Comparison of ENCODE assay signal across 17 cellular contexts in the genomic region with DNA sequence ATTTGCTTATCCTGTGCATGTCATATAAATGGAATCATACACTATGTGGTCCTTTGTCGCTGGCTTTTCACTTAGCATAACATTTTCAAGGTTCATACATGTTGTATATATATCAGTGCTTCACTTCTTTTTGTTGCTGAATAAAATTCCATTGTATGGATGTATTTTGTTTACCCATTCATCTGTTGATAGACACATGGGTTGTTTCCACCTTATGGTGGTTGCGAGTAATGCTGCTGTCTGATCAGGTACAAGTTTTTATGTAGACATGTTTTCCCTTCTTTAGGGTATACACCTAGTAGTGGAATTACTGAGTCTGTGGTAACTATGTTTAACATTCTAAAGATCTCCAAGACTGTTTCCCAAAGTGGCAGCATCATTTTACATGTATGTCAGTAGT.
DNase-seq lines count a peak whose midpoint lies in the region; ATAC-seq, FAIRE-seq and TF ChIP-seq lines count a peak whose summit lies in the region.
"Had no signal": no experiment of that assay in that cellular context is flagged by ENCODE, and none has a peak within 500 bp of the region (broad histone marks: within the 10 kb centered on the region; RNA-seq: fewer than 3 reads in every experiment).

No MANE protein-coding gene starts in this region.

- POLR2A ChIA-PET in Caco-2 (lab: Charles Lee) (no interaction called here), HCT116 (lab: Charles Lee) (no interaction called here)

- peak; percentile 57; the same call in 1 of the 2 replicates for ATAC-seq in HCT116
- ATAC-seq in left lung = no peak
- no peak for ATAC-seq in GM19351 (IDR thresholded peaks at IDR 0.05; ENCODE audit: unreplicated experiment)
- ATAC-seq: GM12878 had no signal

- no TSS peak for BruUV-seq in Caco-2 (replicated peaks; lab: Mats Ljungman, UMichigan)
- BruUV-seq in HCT116 (replicated peaks; lab: Mats Ljungman, UMichigan) = no TSS peak
- BruUV-seq in mammary epithelial cell (replicated peaks; lab: Mats Ljungman, UMichigan) = no TSS peak

- H3K4me3 ChIP-seq in Caco-2 (ENCODE audit: low read depth, low read length) (no peak overlapping the region), HCT116 (replicated peaks in 1 of 2; ENCODE audit: low read depth in 1 of 2, low read length in 2 of 2) (no peak overlapping the region), mammary epithelial cell (replicated peaks in 1 of 3; ENCODE audit: insufficient read depth in 1 of 3, low read depth in 2 of 3, low read length in 3 of 3) (no peak overlapping the region), keratinocyte (ENCODE audit: control insufficient read depth in 2 of 3, extremely low read depth in 1 of 3, insufficient read depth in 2 of 3, low read depth in 1 of 3, low read length in 3 of 3) (no peak overlapping the region), left lung (no peak overlapping the region)
- H3K4me3 ChIP-seq: BLaER1, GM12878, HAP-1 had no signal

- H3K4me2 ChIP-seq in HCT116 (ENCODE audit: low read length) (no peak overlapping the region), mammary epithelial cell (ENCODE audit: insufficient read depth, low read depth, low read length) (no peak overlapping the region), keratinocyte (ENCODE audit: control insufficient read depth, extremely low read depth, insufficient read depth, low read depth, low read length) (no peak overlapping the region)
- H3K4me2 ChIP-seq: BLaER1 had no signal

- no peaks in the 10 kb centered on the region for H3K9me1 ChIP-seq in keratinocyte (ENCODE audit: control insufficient read depth, extremely low read depth, insufficient read depth, low read length)

- H3K27ac Mint-ChIP-seq in Caco-2 (ENCODE audit: unreplicated experiment) = no peak overlapping the region
- H3K27ac Mint-ChIP-seq: IgD-negative memory B cell had no signal

- H3K27ac ChIP-seq in HCT116 (ENCODE audit: low read depth, low read length) = no peak overlapping the region
- H3K27ac ChIP-seq in mammary epithelial cell (ENCODE audit: insufficient read depth, low read depth, low read length) = no peak overlapping the region
- H3K27ac ChIP-seq in keratinocyte (ENCODE audit: control insufficient read depth, insufficient read depth, low read length) = no peak overlapping the region
- no peak overlapping the region for H3K27ac ChIP-seq in left lung
- H3K27ac ChIP-seq: BLaER1 had no signal

- TF ChIP-seq POLR2A in HCT116 (IDR thresholded peaks at IDR 0.05; ENCODE audit: borderline replicate concordance, extremely low read depth, insufficient read depth, insufficient read length) = no peak

- WGBS in mammary epithelial cell (ENCODE audit: low coverage, missing lambda C conversion rate) = 100% methylated on average over 2 of the region's 2 CpGs

- H3K36me3 ChIP-seq in Caco-2 (ENCODE audit: control insufficient read depth, insufficient read depth, low read length) = no peaks in the 10 kb centered on the region
- no peaks in the 10 kb centered on the region for H3K36me3 ChIP-seq in HCT116 (ENCODE audit: control insufficient read depth in 1 of 2, insufficient read depth in 2 of 2, low read length in 2 of 2)
- no peaks in the 10 kb centered on the region for H3K36me3 ChIP-seq in mammary epithelial cell (ENCODE audit: insufficient read depth, low read length)
- H3K36me3 ChIP-seq in keratinocyte (ENCODE audit: control insufficient read depth in 2 of 2, extremely low read depth in 1 of 2, insufficient read depth in 2 of 2, low read length in 2 of 2) = no peaks in the 10 kb centered on the region
- no peaks in the 10 kb centered on the region for H3K36me3 ChIP-seq in left lung
- H3K36me3 ChIP-seq: BLaER1, HAP-1 had no signal

- dilution Hi-C loops in mammary epithelial cell (cut with HindIII; ENCODE audit: low sequenced_read_pairs) (no loop called here), keratinocyte (cut with MboI; ENCODE audit: extremely low pct_ligation_motif_present, low sequenced_read_pairs) (no loop called here)

- H3K4me3 Mint-ChIP-seq in Caco-2 (ENCODE audit: unreplicated experiment) = no peak overlapping the region
- H3K4me3 Mint-ChIP-seq: CD8-positive, alpha-beta memory T cell; IgD-negative memory B cell had no signal

- H3K27me3 ChIP-seq in Caco-2 (replicated peaks; ENCODE audit: control insufficient read depth, insufficient read depth, low read length) = no peaks in the 10 kb centered on the region
- no peaks in the 10 kb centered on the region for H3K27me3 ChIP-seq in HCT116 (ENCODE audit: insufficient read depth, low read length)
- H3K27me3 ChIP-seq in mammary epithelial cell (ENCODE audit: insufficient read depth, low read length) = no peaks in the 10 kb centered on the region
- H3K27me3 ChIP-seq in keratinocyte (ENCODE audit: control insufficient read depth, extremely low read depth, insufficient read depth, low read length) = no peaks in the 10 kb centered on the region
- no peaks in the 10 kb centered on the region for H3K27me3 ChIP-seq in left lung
- H3K27me3 ChIP-seq: BLaER1 had no signal

- H4K20me1 ChIP-seq in HCT116 (ENCODE audit: insufficient read depth) (no peaks in the 10 kb centered on the region), mammary epithelial cell (ENCODE audit: insufficient read depth, low read length) (no peaks in the 10 kb centered on the region), keratinocyte (ENCODE audit: control insufficient read depth, extremely low read depth, insufficient read depth, low read length) (no peaks in the 10 kb centered on the region)
- H4K20me1 ChIP-seq: BLaER1 had no signal

- H3K4me1 ChIP-seq in Caco-2 = peaks cover 18% of the 10 kb centered on the region
- H3K4me1 ChIP-seq in HCT116 (ENCODE audit: control insufficient read depth in 1 of 2, insufficient read depth in 2 of 2, low read length in 2 of 2) = no peaks in the 10 kb centered on the region
- no peaks in the 10 kb centered on the region for H3K4me1 ChIP-seq in mammary epithelial cell (ENCODE audit: insufficient read depth, low read length)
- peaks cover 2% of the 10 kb centered on the region for H3K4me1 ChIP-seq in keratinocyte (ENCODE audit: control insufficient read depth, extremely low read depth, insufficient read depth, low read length)
- H3K4me1 ChIP-seq in left lung = no peaks in the 10 kb centered on the region

- RAD21 ChIA-PET in HCT116 (lab: Charles Lee; ENCODE audit: low non-redundant PET in 1 of 2, low total read pairs in 2 of 2, uncharacterized antibody in 2 of 2, unreplicated experiment in 2 of 2) = no interaction called here

- no peaks in the 10 kb centered on the region for H3K9me2 ChIP-seq in HCT116 (ENCODE audit: insufficient read depth)

- H3K9ac ChIP-seq in HCT116 (ENCODE audit: low read length) = no peak overlapping the region
- H3K9ac ChIP-seq in mammary epithelial cell (ENCODE audit: insufficient read depth, low read length) = no peak overlapping the region
- H3K9ac ChIP-seq in keratinocyte (ENCODE audit: control insufficient read depth, extremely low read depth, insufficient read depth, low read length) = no peak overlapping the region
- H3K9ac ChIP-seq: BLaER1 had no signal

- no peaks in the 10 kb centered on the region for H3K9me3 Mint-ChIP-seq in Caco-2 (ENCODE audit: unreplicated experiment)
- H3K9me3 Mint-ChIP-seq: CD8-positive, alpha-beta memory T cell; IgD-negative memory B cell had no signal

- intact Hi-C loops in Caco-2 (cut with micrococcal nuclease; ENCODE audit: unreplicated experiment) = loop anchor here (10.0 kb wide), 1 partner anchor 172 kb away; no protein-coding TSS in a partner anchor
- intact Hi-C loops in HCT116 (cut with micrococcal nuclease) = no loop called here
- intact Hi-C loops in mammary epithelial cell (cut with micrococcal nuclease) = loop anchor here (5.0 kb wide), 1 partner anchor 101 kb away; no protein-coding TSS in a partner anchor
- intact Hi-C loops in left lung (cut with DNase I) = no loop called here

- H3K36me3 Mint-ChIP-seq in Caco-2 (ENCODE audit: insufficient read depth, unreplicated experiment) = no peaks in the 10 kb centered on the region
- H3K36me3 Mint-ChIP-seq: CD8-positive, alpha-beta memory T cell; IgD-negative memory B cell had no signal

- peaks cover 35% of the 10 kb centered on the region for H3K4me1 Mint-ChIP-seq in Caco-2 (ENCODE audit: low read depth, unreplicated experiment)

- CTCF ChIA-PET in Caco-2 (lab: Charles Lee) (no interaction called here), HCT116 (lab: Charles Lee) (interaction anchor here (1.3 kb wide), 1 partner anchor 129 kb away, joined by 4 read pairs; no protein-coding TSS in a partner anchor), mammary epithelial cell (lab: Charles Lee; ENCODE audit: low non-redundant PET) (no interaction called here)

- H3K9me3 ChIP-seq in Caco-2 (no peaks in the 10 kb centered on the region), HCT116 (ENCODE audit: control insufficient read depth in 1 of 2, insufficient read depth in 1 of 2, low read depth in 1 of 2, low read length in 2 of 2) (no peaks in the 10 kb centered on the region), mammary epithelial cell (replicated peaks; ENCODE audit: insufficient read depth, low read length) (no peaks in the 10 kb centered on the region), keratinocyte (ENCODE audit: control insufficient read depth, low read depth, low read length) (no peaks in the 10 kb centered on the region), left lung (no peaks in the 10 kb centered on the region)
- H3K9me3 ChIP-seq: BLaER1, HAP-1 had no signal

- FAIRE-seq in keratinocyte (lab: Jason Lieb, UNC) = peak; percentile 34
- FAIRE-seq: GM12878, GM19239, H1 had no signal

- no peak overlapping the region for H2AFZ ChIP-seq in HCT116 (ENCODE audit: low read depth, low read length, poor library complexity, severe bottlenecking)
- no peak overlapping the region for H2AFZ ChIP-seq in mammary epithelial cell (ENCODE audit: low read depth, low read length)
- H2AFZ ChIP-seq in keratinocyte (ENCODE audit: control insufficient read depth, low read length) = no peak overlapping the region

- no peak for TF ChIP-seq RAD21 in HCT116 (IDR thresholded peaks at IDR 0.05; ENCODE audit: low read depth)

- peak; percentile 9 to 13 for TF ChIP-seq CTCF in Caco-2 (IDR thresholded peaks at IDR 0.05; ENCODE audit: insufficient read depth in 1 of 2, low read depth in 1 of 2, low read length in 1 of 2, severe bottlenecking in 1 of 2, unreplicated experiment in 1 of 2)
- 0 out of 6 replicates have a peak, but pooled peaks of 2 of the 3 experiments have one; percentile 6 to 10 for TF ChIP-seq CTCF in HCT116 (IDR thresholded peaks at IDR 0.05 in 2 of 3, conservative IDR thresholded peaks at IDR 0.05 in 1 of 3; ENCODE audit: borderline replicate concordance in 1 of 3, insufficient read depth in 1 of 3, low read depth in 2 of 3, low read length in 2 of 3)
- peak; percentile 12 to 19 for TF ChIP-seq CTCF in mammary epithelial cell (conservative IDR thresholded peaks at IDR 0.05 in 1 of 2, IDR thresholded peaks at IDR 0.05 in 1 of 2; ENCODE audit: extremely low read depth in 1 of 2, insufficient read depth in 1 of 2, low read depth in 1 of 2, low read length in 2 of 2)
- no peak for TF ChIP-seq CTCF in keratinocyte (optimal IDR thresholded peaks at IDR 0.05 in 1 of 3, IDR thresholded peaks at IDR 0.05 in 1 of 3, conservative IDR thresholded peaks at IDR 0.05 in 1 of 3; ENCODE audit: extremely low read depth in 1 of 3, insufficient read depth in 2 of 3, low read length in 3 of 3)
- no peak for TF ChIP-seq CTCF in left lung (IDR thresholded peaks at IDR 0.05)

- DNase-seq in Caco-2 = no peak
- no peak for DNase-seq in HCT116 (ENCODE audit: low read depth, low spot score)
- no peak for DNase-seq in mammary epithelial cell
- DNase-seq in keratinocyte (ENCODE audit: low read depth, low spot score) = no peak
- no peak for DNase-seq in left lung
- no peak for DNase-seq in LoVo (ENCODE audit: low spot score)
- DNase-seq: 8988T; AML-193; CD8-positive, alpha-beta memory T cell; DMS53 had no signal

- in situ Hi-C loops in mammary epithelial cell (cut with MboI; ENCODE audit: low sequenced_read_pairs in 2 of 2) = no loop called here

- H3K79me2 ChIP-seq in HCT116 (ENCODE audit: insufficient read depth, low read length) (no peaks in the 10 kb centered on the region), mammary epithelial cell (ENCODE audit: insufficient read depth, low read length) (no peaks in the 10 kb centered on the region), keratinocyte (ENCODE audit: control insufficient read depth, insufficient read depth, low read length) (no peaks in the 10 kb centered on the region)

- no peaks in the 10 kb centered on the region for H3K27me3 Mint-ChIP-seq in Caco-2 (ENCODE audit: insufficient read depth, unreplicated experiment)

Comparison
In these comparisons a context has a peak if more than half of its experiments do, and no peak if none do; other contexts are left out.
1. CTCF ChIP-seq: peak in Caco-2 (2 of 2), HCT116 (2 of 3) and mammary epithelial cell (2 of 2); none in keratinocyte (0 of 3) and left lung (0 of 2).
2. intact Hi-C loops: an anchor here in Caco-2 (10.0 kb wide) and mammary epithelial cell (5.0 kb wide); none called in HCT116 and left lung.